In the genomic region with DNA sequence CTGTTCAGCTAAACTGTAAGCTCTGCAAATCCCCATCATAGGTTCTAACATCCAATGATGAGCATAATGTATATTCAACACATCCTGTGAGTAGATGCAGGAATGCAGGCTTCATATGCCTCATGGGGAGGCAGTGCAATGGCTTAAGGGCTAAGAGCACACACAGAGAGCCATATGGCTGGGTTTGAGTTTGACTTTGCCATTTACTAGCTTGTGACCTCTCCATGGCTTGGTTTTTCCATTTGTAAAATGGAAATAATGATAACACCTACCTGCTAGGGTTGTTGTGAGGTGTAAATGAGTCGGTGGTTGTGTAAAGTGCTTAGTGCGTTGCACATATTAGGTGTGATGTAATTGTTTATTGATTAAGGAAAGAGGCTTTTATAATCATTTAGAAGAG, we compare ENCODE assay signal across 24 cellular contexts. TPM values are rescaled to one million over a fixed set of nuclear protein-coding genes. Genes with fewer than 3 reads are reported as not detected.
DNase-seq lines count a peak whose midpoint lies in the region; ATAC-seq and TF ChIP-seq lines count a peak whose summit lies in the region.
"Had no signal": no experiment of that assay in that cellular context is flagged by ENCODE, and none has a peak within 500 bp of the region (broad histone marks: within the 10 kb centered on the region; RNA-seq: fewer than 3 reads in every experiment).

No MANE protein-coding gene starts in this region.

- H2AK5ac ChIP-seq in mesenchymal stem cell (ENCODE audit: low read length, severe bottlenecking), result no peak overlapping the region

- no peak overlapping the region for H3K4ac ChIP-seq in mesenchymal stem cell (ENCODE audit: low read depth in 1 of 2, low read length in 2 of 2)

- no peak overlapping the region for H3K9ac ChIP-seq in mesenchymal stem cell (ENCODE audit: low read length)

- H3K4me2 ChIP-seq in mesenchymal stem cell (ENCODE audit: low read length, poor library complexity, severe bottlenecking), result no peak overlapping the region

- peaks cover 7 to 19% of the 10 kb centered on the region in 2 experiments for H3K27me3 ChIP-seq in mesenchymal stem cell (ENCODE audit: control insufficient read depth in 1 of 2, insufficient read depth in 1 of 2, low read length in 2 of 2)
- H3K27me3 ChIP-seq: ascending aorta, foreskin keratinocyte, tibial artery had no signal

- H3K27me3 Mint-ChIP-seq in activated naive CD4-positive, alpha-beta T cell treated with anti-CD3 and anti-CD28 coated beads, Interleukin-2, amount 50 U/mL, for 24 hours, result no peaks in the 10 kb centered on the region
- no peaks in the 10 kb centered on the region for H3K27me3 Mint-ChIP-seq in activated B cell treated with CpG ODN at 0.5 μM for 24 hours
- no peaks in the 10 kb centered on the region for H3K27me3 Mint-ChIP-seq in central memory CD8-positive, alpha-beta T cell

- no peak overlapping the region for H2BK12ac ChIP-seq in mesenchymal stem cell (ENCODE audit: low read length in 2 of 2)

- H4K8ac ChIP-seq in mesenchymal stem cell (ENCODE audit: low read length), result no peak overlapping the region

- H2AFZ ChIP-seq in mesenchymal stem cell (ENCODE audit: low read depth, low read length), result no peak overlapping the region

- CTCF ChIA-PET in activated B cell treated with CpG ODN at 0.5 μM for 24 hours (lab: Charles Lee), result interaction anchor here (1.0 kb wide), 1 partner anchor 43 kb away, joined by 3 read pairs; no protein-coding TSS in a partner anchor

- H3K4me3 ChIP-seq in mesenchymal stem cell (ENCODE audit: insufficient read depth in 1 of 2, low read depth in 1 of 2, low read length in 2 of 2), result no peak overlapping the region
- H3K4me3 ChIP-seq: ascending aorta, HAP-1, tibial artery had no signal

- no peak for TF ChIP-seq POLR2A in erythroblast (IDR thresholded peaks at IDR 0.05; ENCODE audit: low read length)

- no peaks in the 10 kb centered on the region for H3K79me1 ChIP-seq in mesenchymal stem cell (replicated peaks; ENCODE audit: low read length, poor library complexity, severe bottlenecking)

- POLR2A ChIA-PET in activated B cell treated with CpG ODN at 0.5 μM for 24 hours (lab: Charles Lee), result interaction anchor here (1.2 to 6.7 kb wide), 2 partner anchors 12 to 43 kb away, joined by 4 to 82 read pairs; a partner anchor contains a TSS

- no peak overlapping the region for H3K18ac ChIP-seq in mesenchymal stem cell (ENCODE audit: low read depth in 1 of 2, low read length in 2 of 2)

- H3K23ac ChIP-seq in mesenchymal stem cell (ENCODE audit: low read length in 2 of 2), result no peak overlapping the region

- H3K9me3 Mint-ChIP-seq in activated naive CD4-positive, alpha-beta T cell treated with anti-CD3 and anti-CD28 coated beads, Interleukin-2, amount 50 U/mL, for 24 hours, result no peaks in the 10 kb centered on the region
- no peaks in the 10 kb centered on the region for H3K9me3 Mint-ChIP-seq in activated B cell treated with CpG ODN at 0.5 μM for 24 hours
- no peaks in the 10 kb centered on the region for H3K9me3 Mint-ChIP-seq in central memory CD8-positive, alpha-beta T cell

- H2BK5ac ChIP-seq in mesenchymal stem cell (ENCODE audit: low read depth, low read length, poor library complexity, severe bottlenecking), result no peak overlapping the region

- no peak overlapping the region for H2BK15ac ChIP-seq in mesenchymal stem cell (ENCODE audit: low read depth, poor library complexity, severe bottlenecking)

- TF ChIP-seq CTCF in activated B cell treated with CpG ODN at 0.5 μM for 24 hours (IDR thresholded peaks at IDR 0.05), result no peak

- no peaks in the 10 kb centered on the region for H3K36me3 ChIP-seq in mesenchymal stem cell (ENCODE audit: control insufficient read depth in 1 of 2, insufficient read depth in 2 of 2, low read depth in 1 of 2, low read length in 2 of 2)
- H3K36me3 ChIP-seq: ascending aorta, HAP-1 had no signal

- H3K4me1 ChIP-seq in mesenchymal stem cell (ENCODE audit: control insufficient read depth, insufficient read depth, low read depth, low read length), result no peaks in the 10 kb centered on the region
- H3K4me1 ChIP-seq: ascending aorta, foreskin keratinocyte, HAP-1 had no signal

- DNase-seq in activated naive CD4-positive, alpha-beta T cell treated with Interleukin-2 at 50 U/mL for 16 hours, result no peak
- no peak for DNase-seq in activated B cell treated with CpG ODN at 0.5 μM for 24 hours
- no peak for DNase-seq in central memory CD8-positive, alpha-beta T cell (ENCODE audit: low spot score in 2 of 2)
- no peak for DNase-seq in stimulated activated naive CD8-positive, alpha-beta T cell treated with anti-CD3 and anti-CD28 coated beads, Interleukin-15, Interleukin-2, amounts not matched to agents 100 U/mL and 50 U/mL, for 24 hours
- DNase-seq in erythroblast (lab: John Stamatoyannopoulos, UW), result no peak
- no peak for DNase-seq in HUDEP-2 (lab: John Stamatoyannopoulos, UW; ENCODE audit: unreplicated experiment in 76 of 76)
- DNase-seq in mesenchymal stem cell, result no peak
- DNase-seq: activated gamma-delta T cell; cerebellar nuclear complex; foreskin keratinocyte; KBM-7; NCI-H146; NCI-H2171; NCI-H524 treated with DMSO at 0.1 percent for 48 hours; occipital lobe; stimulated activated CD4-positive, alpha-beta T cell treated with anti-CD3 and anti-CD28 coated beads, Interleukin-1b, Interleukin-23, amount 100 ng/mL, for 48 hours; stimulated activated naive CD4-positive, alpha-beta T cell; tibial artery had no signal

- no peak overlapping the region for H3K14ac ChIP-seq in mesenchymal stem cell (ENCODE audit: low read length in 2 of 2)

- H4K91ac ChIP-seq in mesenchymal stem cell (ENCODE audit: low read length), result no peak overlapping the region

- no peak overlapping the region for H2BK120ac ChIP-seq in mesenchymal stem cell (ENCODE audit: low read depth, low read length)

- no peak overlapping the region for H3K27ac ChIP-seq in mesenchymal stem cell (ENCODE audit: low read length, poor library complexity, severe bottlenecking)
- H3K27ac ChIP-seq: ascending aorta, foreskin keratinocyte, tibial artery, VCaP had no signal

- H3K36me3 Mint-ChIP-seq in activated naive CD4-positive, alpha-beta T cell treated with anti-CD3 and anti-CD28 coated beads, Interleukin-2, amount 50 U/mL, for 24 hours, result peaks cover 11% of the 10 kb centered on the region
- H3K36me3 Mint-ChIP-seq in activated B cell treated with CpG ODN at 0.5 μM for 24 hours (ENCODE audit: low read depth), result peaks cover 83% of the 10 kb centered on the region
- H3K36me3 Mint-ChIP-seq in central memory CD8-positive, alpha-beta T cell (ENCODE audit: insufficient read depth), result peaks cover 37% of the 10 kb centered on the region

- peak overlapping the region; percentile 33 for H3K4me3 Mint-ChIP-seq in activated naive CD4-positive, alpha-beta T cell treated with anti-CD3 and anti-CD28 coated beads, Interleukin-2, amount 50 U/mL, for 24 hours
- no peak overlapping the region for H3K4me3 Mint-ChIP-seq in activated B cell treated with CpG ODN at 0.5 μM for 24 hours
- H3K4me3 Mint-ChIP-seq in central memory CD8-positive, alpha-beta T cell, result peak overlapping the region; percentile 66

- H3K9me3 ChIP-seq in mesenchymal stem cell (ENCODE audit: control insufficient read depth, low read length), result no peaks in the 10 kb centered on the region
- H3K9me3 ChIP-seq: ascending aorta, HAP-1, tibial artery had no signal

- intact Hi-C loops in activated B cell treated with CpG ODN at 0.5 μM for 24 hours (cut with micrococcal nuclease), result no loop called here

- 82% methylated on average over 2 of the region's 2 CpGs for WGBS in mesenchymal stem cell

- H3K27ac Mint-ChIP-seq in activated naive CD4-positive, alpha-beta T cell treated with anti-CD3 and anti-CD28 coated beads, Interleukin-2, amount 50 U/mL, for 24 hours, result peak overlapping the region; percentile 82
- peak overlapping the region; percentile 57 for H3K27ac Mint-ChIP-seq in activated B cell treated with CpG ODN at 0.5 μM for 24 hours
- peak overlapping the region; percentile 86 for H3K27ac Mint-ChIP-seq in central memory CD8-positive, alpha-beta T cell (ENCODE audit: low read depth)

- peaks cover 81% of the 10 kb centered on the region for H3K4me1 Mint-ChIP-seq in activated naive CD4-positive, alpha-beta T cell treated with anti-CD3 and anti-CD28 coated beads, Interleukin-2, amount 50 U/mL, for 24 hours
- peaks cover 95% of the 10 kb centered on the region for H3K4me1 Mint-ChIP-seq in activated B cell treated with CpG ODN at 0.5 μM for 24 hours
- H3K4me1 Mint-ChIP-seq in central memory CD8-positive, alpha-beta T cell, result peaks cover 90% of the 10 kb centered on the region

- ATAC-seq in activated B cell treated with CpG ODN at 0.5 μM for 24 hours (ENCODE audit: low read depth), result no peak
- no peak for ATAC-seq in central memory CD8-positive, alpha-beta T cell (replicated peaks; ENCODE audit: extremely low read depth, poor library complexity, severe bottlenecking)
- ATAC-seq in stimulated activated naive CD8-positive, alpha-beta T cell treated with anti-CD3 and anti-CD28 coated beads, Interleukin-15, Interleukin-2, amounts not matched to agents 100 U/mL and 50 U/mL, for 24 hours, result peak; percentile 62
- ATAC-seq: foreskin keratinocyte had no signal

RNA-seq across cellular contexts. Expression of a gene that starts 13.4 kb away (rescaled TPM):
- 184 and 185 TPM in 2 replicates for total RNA-seq in activated B cell treated with CpG ODN at 0.5 μM for 24 hours
- 0.52 TPM for polyA plus RNA-seq in mesenchymal stem cell (2013, experiment 1 of 2)
- polyA plus RNA-seq in mesenchymal stem cell (2013, experiment 2 of 2), result 0.44 TPM
- total RNA-seq: epithelial cell of proximal tubule had no signal
- polyA plus RNA-seq: AG04450 had no signal
